In genomic region chr3:192917508-192918274, GRCh38 we compare ENCODE assay signal across 8 cellular contexts. TPM values are rescaled to one million over a fixed set of nuclear protein-coding genes. Genes with fewer than 3 reads are reported as not detected.
DNase-seq lines count a peak whose midpoint lies in the region; ATAC-seq and TF ChIP-seq lines count a peak whose summit lies in the region.

A gene with protein sequence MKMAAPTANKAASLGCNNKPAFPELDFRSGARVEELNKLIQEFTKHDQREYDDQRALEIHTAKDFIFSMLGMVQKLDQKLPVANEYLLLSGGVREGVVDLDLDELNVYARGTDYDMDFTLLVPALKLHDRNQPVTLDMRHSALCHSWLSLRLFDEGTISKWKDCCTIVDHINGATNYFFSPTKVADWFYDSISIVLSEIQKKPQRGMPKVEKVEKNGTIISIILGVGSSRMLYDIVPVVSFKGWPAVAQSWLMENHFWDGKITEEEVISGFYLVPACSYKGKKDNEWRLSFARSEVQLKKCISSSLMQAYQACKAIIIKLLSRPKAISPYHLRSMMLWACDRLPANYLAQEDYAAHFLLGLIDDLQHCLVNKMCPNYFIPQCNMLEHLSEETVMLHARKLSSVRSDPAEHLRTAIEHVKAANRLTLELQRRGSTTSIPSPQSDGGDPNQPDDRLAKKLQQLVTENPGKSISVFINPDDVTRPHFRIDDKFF (minus strand): TSS chr3:192917856. CDS start chr3:192917840, 16 bp downstream.

- H3K27ac Mint-ChIP-seq in Caco-2 (ENCODE audit: unreplicated experiment) = peak within 1 kb of the TSS; percentile 99
- H3K27ac Mint-ChIP-seq in mesothelial cell of epicardium = peak within 1 kb of the TSS; percentile 97

- peaks cover 34% of the 10 kb centered on the region for H3K4me1 Mint-ChIP-seq in Caco-2 (ENCODE audit: low read depth, unreplicated experiment)
- peaks cover 26% of the 10 kb centered on the region for H3K4me1 Mint-ChIP-seq in mesothelial cell of epicardium

- H3K36me3 ChIP-seq in Caco-2 (ENCODE audit: control insufficient read depth, insufficient read depth, low read length) = no peaks in the 10 kb centered on the region

- H3K9me3 Mint-ChIP-seq in Caco-2 (ENCODE audit: unreplicated experiment) (no peaks in the 10 kb centered on the region), mesothelial cell of epicardium (no peaks in the 10 kb centered on the region)

- intact Hi-C loops in Caco-2 (cut with micrococcal nuclease; ENCODE audit: unreplicated experiment) = loop anchor here (1.0 to 5.0 kb wide), 7 partner anchors 20 to 655 kb away; no protein-coding TSS in a partner anchor

- H3K4me3 Mint-ChIP-seq in Caco-2 (ENCODE audit: unreplicated experiment) = peak within 1 kb of the TSS; percentile 100
- H3K4me3 Mint-ChIP-seq in mesothelial cell of epicardium = peak within 1 kb of the TSS; percentile 91

- POLR2A ChIA-PET in Caco-2 (lab: Charles Lee) = interaction anchor here (0.6 to 2.3 kb wide), 7 partner anchors 10 to 1213 kb away, joined by 3 to 14 read pairs (median 5); no protein-coding TSS in a partner anchor

- CTCF ChIA-PET in Caco-2 (lab: Charles Lee) = interaction anchor here (0.7 to 2.2 kb wide), 7 partner anchors 10 to 123 kb away, joined by 3 to 14 read pairs (median 4); no protein-coding TSS in a partner anchor

- H3K36me3 Mint-ChIP-seq in Caco-2 (ENCODE audit: insufficient read depth, unreplicated experiment) (peaks cover 7% of the 10 kb centered on the region), mesothelial cell of epicardium (no peaks in the 10 kb centered on the region)

- TF ChIP-seq CTCF in Caco-2 (IDR thresholded peaks at IDR 0.05; ENCODE audit: insufficient read depth in 1 of 2, low read depth in 1 of 2, low read length in 1 of 2, severe bottlenecking in 1 of 2, unreplicated experiment in 1 of 2) (no peak), mesothelial cell of epicardium (IDR thresholded peaks at IDR 0.05; ENCODE audit: unreplicated experiment) (no peak)

- H3K27me3 Mint-ChIP-seq in Caco-2 (ENCODE audit: insufficient read depth, unreplicated experiment) (no peaks in the 10 kb centered on the region), mesothelial cell of epicardium (ENCODE audit: low read depth) (peaks cover 22% of the 10 kb centered on the region)

- BruUV-seq in Caco-2 (replicated peaks; lab: Mats Ljungman, UMichigan) = no TSS peak

- peaks cover 39% of the 10 kb centered on the region for H3K4me1 ChIP-seq in Caco-2

- H3K9me3 ChIP-seq in Caco-2 = no peaks in the 10 kb centered on the region

- peak within 1 kb of the TSS; percentile 95 for H3K4me3 ChIP-seq in Caco-2 (ENCODE audit: low read depth, low read length)

- peak; percentile 84 to 86 for DNase-seq in Caco-2
- DNase-seq in NCI-H82 treated with DMSO at 0.1 percent for 48 hours (lab: John Stamatoyannopoulos, UW; ENCODE audit: unreplicated experiment) = peak; percentile 75
- DNase-seq in activated T-cell treated with anti-CD3 and anti-CD28 coated beads for 48 hours (ENCODE audit: low read depth) = peak; percentile 49
- peak; percentile 65 for DNase-seq in epidermal melanocyte (ENCODE audit: insufficient read length, low spot score)
- peak; percentile 62 to 78 for DNase-seq in mesothelial cell of epicardium (ENCODE audit: low spot score in 2 of 2, unreplicated experiment in 2 of 2)
- DNase-seq in stimulated activated CD8-positive, alpha-beta memory T cell treated with anti-CD3 and anti-CD28 coated beads, Interleukin-4, amount 100 ng/mL, for 48 hours = peak; percentile 66

- no peaks in the 10 kb centered on the region for H3K27me3 ChIP-seq in Caco-2 (replicated peaks; ENCODE audit: control insufficient read depth, insufficient read depth, low read length)

- ATAC-seq in GM19467 (IDR thresholded peaks at IDR 0.05; ENCODE audit: unreplicated experiment) (peak; percentile 46), HG03571 (IDR thresholded peaks at IDR 0.05; ENCODE audit: unreplicated experiment) (peak; percentile 60)

RNA-seq across cellular contexts. Expression of the gene that starts here (rescaled TPM):
- total RNA-seq in Caco-2 (2022) (10.6 and 11.0 TPM in 2 replicates), mesothelial cell of epicardium (8.5 to 9.4 TPM (median 9.1 TPM) in 3 replicates)

Comparison
In these comparisons a context has a peak if more than half of its experiments do, and no peak if none do; other contexts are left out.
1. Peak in every context shown above with its lines: DNase-seq, ATAC-seq and H3K4me3 ChIP-seq.